8 cellular contexts compared by ENCODE assay signal in the genomic region with DNA sequence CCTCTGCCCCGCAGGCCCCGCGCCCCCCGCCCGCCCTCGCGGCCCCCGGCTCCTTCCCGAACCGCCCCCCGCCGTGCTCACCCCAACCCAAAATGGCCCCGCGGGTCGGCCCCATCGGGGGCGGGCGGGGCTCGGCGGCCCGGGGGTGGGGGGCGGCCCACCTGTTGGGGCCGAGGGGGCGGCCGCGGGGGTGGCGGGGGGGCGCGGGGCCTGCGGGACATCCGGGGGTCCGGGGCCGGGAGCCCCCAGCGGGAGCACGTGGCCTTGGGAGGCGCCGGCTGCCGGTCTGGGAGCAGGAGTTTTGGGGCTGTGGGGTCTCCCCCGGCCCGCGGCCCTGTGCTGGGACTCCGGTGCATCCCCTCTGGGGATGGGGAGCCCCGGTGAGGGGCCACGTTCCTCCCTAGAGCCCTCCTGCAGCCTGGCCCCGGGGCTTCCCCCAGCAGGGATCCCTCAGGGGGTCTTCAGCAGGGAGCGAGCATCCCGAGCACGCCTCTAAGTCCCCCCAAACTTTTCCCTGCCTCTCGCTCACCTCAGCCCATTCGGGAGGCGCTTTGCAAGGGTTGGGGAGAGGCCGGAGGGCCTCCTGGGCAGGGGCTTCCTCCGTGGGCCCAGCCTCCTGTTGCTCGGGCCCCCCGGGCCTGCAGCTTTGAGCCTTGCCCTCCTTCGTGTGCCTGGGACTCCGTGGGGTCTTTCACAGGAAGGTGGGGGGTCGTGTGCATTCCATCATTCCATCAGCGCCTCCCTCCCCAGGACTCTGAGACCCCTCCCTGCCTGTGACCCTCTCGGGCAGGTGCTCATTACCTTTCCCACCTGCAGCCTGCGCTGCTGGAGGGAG. TPM values are rescaled to one million over a fixed set of nuclear protein-coding genes. Genes with fewer than 3 reads are reported as not detected.
DNase-seq lines count a peak whose midpoint lies in the region; ATAC-seq and TF ChIP-seq lines count a peak whose summit lies in the region.

No MANE protein-coding gene starts in this region.

- H3K9ac ChIP-seq in skeletal muscle satellite cell (ENCODE audit: low read depth, low read length) = peak overlapping the region; percentile 92

- peaks cover 15% of the 10 kb centered on the region; the same call in 2 of the 3 replicates for H3K36me3 Mint-ChIP-seq in GM23338 (ENCODE audit: low read depth)
- H3K36me3 Mint-ChIP-seq in activated CD4-positive, alpha-beta memory T cell treated with anti-CD3 and anti-CD28 coated beads for 36 hours = peaks cover 10% of the 10 kb centered on the region

- DNase-seq in GM23338 (ENCODE audit: low spot score) (peak; percentile 27), left cardiac atrium (peak; percentile 18), NCI-H2196 (lab: John Stamatoyannopoulos, UW; ENCODE audit: unreplicated experiment) (no peak), hypothalamus (lab: John Stamatoyannopoulos, UW) (no peak)
- no peak for DNase-seq in activated CD4-positive, alpha-beta memory T cell treated with anti-CD3 and anti-CD28 coated beads for 36 hours

- intact Hi-C loops in activated CD4-positive, alpha-beta memory T cell treated with anti-CD3 and anti-CD28 coated beads for 36 hours (cut with micrococcal nuclease) = loop anchor here (10.0 kb wide), 1 partner anchor 46 kb away; no protein-coding TSS in a partner anchor
- intact Hi-C loops in left cardiac atrium (cut with DNase I) = no loop called here

- peaks cover 17% of the 10 kb centered on the region for H3K4me1 Mint-ChIP-seq in GM23338
- H3K4me1 Mint-ChIP-seq in activated CD4-positive, alpha-beta memory T cell treated with anti-CD3 and anti-CD28 coated beads for 36 hours (ENCODE audit: low read depth) = peaks cover 31% of the 10 kb centered on the region

- H3K4me3 ChIP-seq in GM23338 (peak overlapping the region; percentile 86), skeletal muscle satellite cell (ENCODE audit: low read length) (peak overlapping the region; percentile 95)

- H3K9me3 Mint-ChIP-seq in GM23338 = no peaks in the 10 kb centered on the region; the same call in 2 of the 3 replicates
- H3K9me3 Mint-ChIP-seq in activated CD4-positive, alpha-beta memory T cell treated with anti-CD3 and anti-CD28 coated beads for 36 hours = no peaks in the 10 kb centered on the region

- no peaks in the 10 kb centered on the region for H3K9me3 ChIP-seq in skeletal muscle satellite cell (replicated peaks; ENCODE audit: low read length)

- peaks cover 30% of the 10 kb centered on the region for H4K20me1 ChIP-seq in GM23338 (replicated peaks; ENCODE audit: insufficient read depth)

- no peaks in the 10 kb centered on the region for H3K27me3 ChIP-seq in GM23338 (ENCODE audit: insufficient read depth)
- no peaks in the 10 kb centered on the region for H3K27me3 ChIP-seq in skeletal muscle satellite cell (ENCODE audit: control insufficient read depth, insufficient read depth, low read length)

- TF ChIP-seq CTCF in GM23338 (conservative IDR thresholded peaks at IDR 0.05; ENCODE audit: low read depth in 2 of 2) = no peak

- 0 out of 2 replicates have a peak, but pooled peaks cover 3% of the 10 kb centered on the region for H3F3A ChIP-seq in GM23338 (replicated peaks; ENCODE audit: low read depth)

- H3K36me3 ChIP-seq in GM23338 (ENCODE audit: insufficient read depth) = no peaks in the 10 kb centered on the region
- peaks cover 2% of the 10 kb centered on the region for H3K36me3 ChIP-seq in skeletal muscle satellite cell (ENCODE audit: insufficient read depth, low read length)

- H3K9me2 ChIP-seq in GM23338 (ENCODE audit: insufficient read depth) = no peaks in the 10 kb centered on the region

- H3K27me3 Mint-ChIP-seq in GM23338 (ENCODE audit: insufficient read depth, low read depth, poor library complexity) = peaks cover 23% of the 10 kb centered on the region
- no peaks in the 10 kb centered on the region for H3K27me3 Mint-ChIP-seq in activated CD4-positive, alpha-beta memory T cell treated with anti-CD3 and anti-CD28 coated beads for 36 hours

- peak; percentile 9; the same call in 2 of the 3 replicates for ATAC-seq in GM23338
- peak in 1 of 2 donors; percentile 4 for ATAC-seq in left cardiac atrium
- no peak for ATAC-seq in HG02884 (IDR thresholded peaks at IDR 0.05; ENCODE audit: unreplicated experiment)
- ATAC-seq in GM19467 (IDR thresholded peaks at IDR 0.05; ENCODE audit: unreplicated experiment) = no peak

- CTCF ChIA-PET in activated CD4-positive, alpha-beta memory T cell treated with anti-CD3 and anti-CD28 coated beads for 36 hours (lab: Charles Lee) = interaction anchor here (1.0 kb wide), 1 partner anchor 70 kb away, joined by 4 read pairs; no protein-coding TSS in a partner anchor

- no peak overlapping the region for H3K27ac ChIP-seq in GM23338 (ENCODE audit: low read depth)

- no peak overlapping the region for H2AFZ ChIP-seq in GM23338

- H3K4me1 ChIP-seq in GM23338 (ENCODE audit: insufficient read depth) = peaks cover 21% of the 10 kb centered on the region
- H3K4me1 ChIP-seq in skeletal muscle satellite cell (ENCODE audit: control insufficient read depth, insufficient read depth, low read length) = peaks cover 29% of the 10 kb centered on the region

- peak overlapping the region; percentile 94 for H3K4me3 Mint-ChIP-seq in GM23338
- peak overlapping the region; percentile 91 for H3K4me3 Mint-ChIP-seq in activated CD4-positive, alpha-beta memory T cell treated with anti-CD3 and anti-CD28 coated beads for 36 hours

- POLR2A ChIA-PET in activated CD4-positive, alpha-beta memory T cell treated with anti-CD3 and anti-CD28 coated beads for 36 hours (lab: Charles Lee) = interaction anchor here (0.9 kb wide), 1 partner anchor 16 kb away, joined by 4 read pairs; no protein-coding TSS in a partner anchor

- H3K79me2 ChIP-seq in GM23338 (replicated peaks; ENCODE audit: insufficient read depth) = peaks cover 56% of the 10 kb centered on the region

- H3K27ac Mint-ChIP-seq in GM23338 = peak overlapping the region; percentile 96
- H3K27ac Mint-ChIP-seq in activated CD4-positive, alpha-beta memory T cell treated with anti-CD3 and anti-CD28 coated beads for 36 hours = peak overlapping the region; percentile 84

- H3K4me2 ChIP-seq in GM23338 (peak overlapping the region; percentile 92), skeletal muscle satellite cell (ENCODE audit: low read length) (peak overlapping the region; percentile 99)

TF ChIP-seq in GM23338, 12 proteins besides CTCF, POLR2A, EP300 and RAD21:
- TF ChIP-seq NANOG (IDR thresholded peaks at IDR 0.05; ENCODE audit: borderline replicate concordance) (no peak), EZH2 (IDR thresholded peaks at IDR 0.05; ENCODE audit: low read depth, unreplicated experiment) (no peak), POLR2AphosphoS5 (IDR thresholded peaks at IDR 0.05; ENCODE audit: low read depth) (no peak), ZNF331 (CRISPR knock-in tag; IDR thresholded peaks at IDR 0.05; ENCODE audit: low read depth) (no peak)
- TF ChIP-seq, protein P1, sequence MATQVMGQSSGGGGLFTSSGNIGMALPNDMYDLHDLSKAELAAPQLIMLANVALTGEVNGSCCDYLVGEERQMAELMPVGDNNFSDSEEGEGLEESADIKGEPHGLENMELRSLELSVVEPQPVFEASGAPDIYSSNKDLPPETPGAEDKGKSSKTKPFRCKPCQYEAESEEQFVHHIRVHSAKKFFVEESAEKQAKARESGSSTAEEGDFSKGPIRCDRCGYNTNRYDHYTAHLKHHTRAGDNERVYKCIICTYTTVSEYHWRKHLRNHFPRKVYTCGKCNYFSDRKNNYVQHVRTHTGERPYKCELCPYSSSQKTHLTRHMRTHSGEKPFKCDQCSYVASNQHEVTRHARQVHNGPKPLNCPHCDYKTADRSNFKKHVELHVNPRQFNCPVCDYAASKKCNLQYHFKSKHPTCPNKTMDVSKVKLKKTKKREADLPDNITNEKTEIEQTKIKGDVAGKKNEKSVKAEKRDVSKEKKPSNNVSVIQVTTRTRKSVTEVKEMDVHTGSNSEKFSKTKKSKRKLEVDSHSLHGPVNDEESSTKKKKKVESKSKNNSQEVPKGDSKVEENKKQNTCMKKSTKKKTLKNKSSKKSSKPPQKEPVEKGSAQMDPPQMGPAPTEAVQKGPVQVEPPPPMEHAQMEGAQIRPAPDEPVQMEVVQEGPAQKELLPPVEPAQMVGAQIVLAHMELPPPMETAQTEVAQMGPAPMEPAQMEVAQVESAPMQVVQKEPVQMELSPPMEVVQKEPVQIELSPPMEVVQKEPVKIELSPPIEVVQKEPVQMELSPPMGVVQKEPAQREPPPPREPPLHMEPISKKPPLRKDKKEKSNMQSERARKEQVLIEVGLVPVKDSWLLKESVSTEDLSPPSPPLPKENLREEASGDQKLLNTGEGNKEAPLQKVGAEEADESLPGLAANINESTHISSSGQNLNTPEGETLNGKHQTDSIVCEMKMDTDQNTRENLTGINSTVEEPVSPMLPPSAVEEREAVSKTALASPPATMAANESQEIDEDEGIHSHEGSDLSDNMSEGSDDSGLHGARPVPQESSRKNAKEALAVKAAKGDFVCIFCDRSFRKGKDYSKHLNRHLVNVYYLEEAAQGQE (IDR thresholded peaks at IDR 0.05; ENCODE audit: unreplicated experiment) = no peak

RNA-seq across cellular contexts. Expression of gene MTA1, which starts 0.7 kb away (rescaled TPM):
- total RNA-seq in GM23338 (2014; rRNA removed; shearing (Covaris generic)) = 104 and 126 TPM in 2 replicates
- 53.3 and 63.2 TPM in 2 replicates for polyA plus RNA-seq in GM23338 (2016; fragmentation: Nextera tagmentation; extraction: Ambion mirVana)
- 100 to 1,000 TPM; 107 to 109 TPM for total RNA-seq in activated CD4-positive, alpha-beta memory T cell treated with anti-CD3 and anti-CD28 coated beads for 36 hours
- 100 to 1,000 TPM in 1 of 2 donors, 10 to 100 TPM in 1; 99.5 to 115 TPM for total RNA-seq in left cardiac atrium
- total RNA-seq in skeletal muscle satellite cell (2012; rRNA removed) = 41.7 and 55.8 TPM in 2 replicates

RNA-seq across cellular contexts. Expression of gene TEX22, which starts 22.0 kb away (rescaled TPM):
- total RNA-seq in GM23338 (2014; rRNA removed; shearing (Covaris generic)) = 0.21 and 0.54 TPM in 2 replicates
- polyA plus RNA-seq in GM23338 (2016; fragmentation: Nextera tagmentation; extraction: Ambion mirVana) = 0.10 and 0.21 TPM in 2 replicates
- under 1 TPM; 0.83 to 0.90 TPM for total RNA-seq in activated CD4-positive, alpha-beta memory T cell treated with anti-CD3 and anti-CD28 coated beads for 36 hours
- total RNA-seq in left cardiac atrium = 1 to 10 TPM in 1 of 2 donors, under 1 TPM in 1; 0.77 to 1.6 TPM
- total RNA-seq in skeletal muscle satellite cell (2012; rRNA removed) = 0.22 and 0.25 TPM in 2 replicates

RNA-seq across cellular contexts. Expression of gene CRIP2, which starts 54.3 kb away (rescaled TPM):
- total RNA-seq in GM23338 (2014; rRNA removed; shearing (Covaris generic)) = 3.4 and 5.0 TPM in 2 replicates
- polyA plus RNA-seq in GM23338 (2016; fragmentation: Nextera tagmentation; extraction: Ambion mirVana) = 9.6 and 12.3 TPM in 2 replicates
- 1 to 10 TPM; 2.7 to 2.8 TPM for total RNA-seq in activated CD4-positive, alpha-beta memory T cell treated with anti-CD3 and anti-CD28 coated beads for 36 hours
- total RNA-seq in left cardiac atrium = 100 to 1,000 TPM; 783 to 843 TPM
- 29.7 and 60.7 TPM in 2 replicates for total RNA-seq in skeletal muscle satellite cell (2012; rRNA removed)

Comparison
In these comparisons a context has a peak if more than half of its experiments do, and no peak if none do; other contexts are left out.
1. DNase-seq: peak in GM23338 (single experiment) and left cardiac atrium (single experiment); none in activated CD4-positive, alpha-beta memory T cell treated with anti-CD3 and anti-CD28 coated beads for 36 hours (single experiment), NCI-H2196 (single experiment) and hypothalamus (0 of 51).
2. RNA of gene CRIP2, which starts 54.3 kb away (total RNA-seq): 783 to 843 TPM in left cardiac atrium; 3.4 to 5.0 TPM in GM23338 and 2.7 to 2.8 TPM in activated CD4-positive, alpha-beta memory T cell treated with anti-CD3 and anti-CD28 coated beads for 36 hours; every median in the first group is over 100 times any median in the second.